In genomic region chr12:25054783-25055144, GRCh38 we compare ENCODE assay signal across 8 cellular contexts.
DNase-seq lines count a peak whose midpoint lies in the region; ATAC-seq and TF ChIP-seq lines count a peak whose summit lies in the region.

No MANE protein-coding gene starts in this region.

- no peak for TF ChIP-seq CTCF in astrocyte of the cerebellum (IDR thresholded peaks at IDR 0.05; ENCODE audit: low read depth, low read length, missing control alignments)
- TF ChIP-seq CTCF in progenitor cell of endocrine pancreas (IDR thresholded peaks at IDR 0.05; ENCODE audit: unreplicated experiment): no peak

- ATAC-seq in T-helper 17 cell: no peak
- no peak for ATAC-seq in HG03108 (IDR thresholded peaks at IDR 0.05; ENCODE audit: unreplicated experiment)

- no peaks in the 10 kb centered on the region for H3K9me3 Mint-ChIP-seq in progenitor cell of endocrine pancreas (ENCODE audit: low read depth)

- no peaks in the 10 kb centered on the region for H3K27me3 Mint-ChIP-seq in T-helper 17 cell
- no peaks in the 10 kb centered on the region for H3K27me3 Mint-ChIP-seq in progenitor cell of endocrine pancreas

- no peaks in the 10 kb centered on the region for H3K9me3 ChIP-seq in T-helper 17 cell (ENCODE audit: control insufficient read depth, low read length, poor library complexity, severe bottlenecking)

- peak overlapping the region; percentile 97 for H3K27ac Mint-ChIP-seq in T-helper 17 cell
- no peak overlapping the region for H3K27ac Mint-ChIP-seq in progenitor cell of endocrine pancreas

- DNase-seq in T-helper 17 cell (no peak), astrocyte of the cerebellum (ENCODE audit: low read depth) (peak; percentile 18), Ammon's horn (ENCODE audit: low spot score) (no peak), progenitor cell of endocrine pancreas (ENCODE audit: low spot score, unreplicated experiment) (no peak), SKM-1 treated with dmso at 0.1 percent for 144 hours (lab: John Stamatoyannopoulos, UW; ENCODE audit: unreplicated experiment) (no peak)
- peak in 2 of 3 donors; percentile 51 to 54 for DNase-seq in stimulated activated CD4-positive, alpha-beta T cell treated with anti-CD3 and anti-CD28 coated beads, Interleukin-12 subunit alpha, Interleukin-12 subunit beta, amount 100 ng/mL, for 48 hours (ENCODE audit: low read depth in 2 of 3, low spot score in 1 of 3)

- H3K36me3 Mint-ChIP-seq in T-helper 17 cell (ENCODE audit: low read depth) (peaks cover 2% of the 10 kb centered on the region), progenitor cell of endocrine pancreas (ENCODE audit: insufficient read depth) (no peaks in the 10 kb centered on the region)

- in situ Hi-C loops in astrocyte of the cerebellum (cut with HindIII; ENCODE audit: low sequenced_read_pairs): no loop called here

- H3K4me3 Mint-ChIP-seq in T-helper 17 cell (peak overlapping the region; percentile 93), progenitor cell of endocrine pancreas (ENCODE audit: low read depth) (no peak overlapping the region)

- peak overlapping the region; percentile 99 for H3K4me3 ChIP-seq in GM08714 (ENCODE audit: low read length)
- no peak overlapping the region for H3K4me3 ChIP-seq in astrocyte of the cerebellum (ENCODE audit: low read depth, low read length)

- H3K4me1 Mint-ChIP-seq in T-helper 17 cell (peaks cover 50% of the 10 kb centered on the region), progenitor cell of endocrine pancreas (ENCODE audit: low read depth) (peaks cover 8% of the 10 kb centered on the region)

Comparison
In these comparisons a context has a peak if more than half of its experiments do, and no peak if none do; other contexts are left out.
1. DNase-seq: peak in astrocyte of the cerebellum (single experiment) and stimulated activated CD4-positive, alpha-beta T cell treated with anti-CD3 and anti-CD28 coated beads, Interleukin-12 subunit alpha, Interleukin-12 subunit beta, amount 100 ng/mL, for 48 hours (2 of 3); none in T-helper 17 cell (0 of 3), Ammon's horn (single experiment), progenitor cell of endocrine pancreas (single experiment) and SKM-1 treated with dmso at 0.1 percent for 144 hours (single experiment).